10 cellular contexts compared by ENCODE assay signal in genomic region chr13:50731400-50731799, GRCh38.
A peak's percentile ranks its signal among the peaks of the same experiment; 100 is the strongest.
DNase-seq lines count a peak whose midpoint lies in the region; TF ChIP-seq lines count a peak whose summit lies in the region.
"Had no signal": no experiment of that assay in that cellular context is flagged by ENCODE, and none has a peak within 500 bp of the region (broad histone marks: within the 10 kb centered on the region; RNA-seq: fewer than 3 reads in every experiment).

No MANE protein-coding gene starts in this region.

- DNase-seq in GM12864 (ENCODE audit: low read depth) (peak; percentile 3), NCI-H146 treated with DMSO at 0.1 percent for 48 hours (lab: John Stamatoyannopoulos, UW; ENCODE audit: unreplicated experiment) (peak; percentile 13), chondrocyte (ENCODE audit: low spot score) (no peak), osteoblast (ENCODE audit: insufficient read length, low spot score, missing footprints) (no peak), foreskin melanocyte (no peak), mesenteric fat pad (ENCODE audit: low spot score) (no peak)
- no peak for DNase-seq in effector CD4-positive, alpha-beta T cell
- DNase-seq: activated B cell treated with CpG ODN at 0.5 μM for 24 hours; hippocampal formation; naive thymus-derived CD8-positive, alpha-beta T cell had no signal

- no peaks in the 10 kb centered on the region for H4K20me1 ChIP-seq in osteoblast (ENCODE audit: insufficient read depth, low read length)

- no peaks in the 10 kb centered on the region for H3K9me3 ChIP-seq in osteoblast (ENCODE audit: low read depth, low read length)

- H3K36me3 ChIP-seq in osteoblast (ENCODE audit: insufficient read depth, low read length) = no peaks in the 10 kb centered on the region

- no peaks in the 10 kb centered on the region for H3K36me3 Mint-ChIP-seq in chondrocyte (ENCODE audit: low read depth)

- peak overlapping the region; percentile 58 for H3K27ac Mint-ChIP-seq in chondrocyte (ENCODE audit: unreplicated experiment)
- H3K27ac Mint-ChIP-seq: activated B cell treated with CpG ODN at 0.5 μM for 24 hours; naive thymus-derived CD8-positive, alpha-beta T cell had no signal

- H3K4me3 Mint-ChIP-seq in chondrocyte (ENCODE audit: unreplicated experiment) = no peak overlapping the region
- H3K4me3 Mint-ChIP-seq: activated B cell treated with CpG ODN at 0.5 μM for 24 hours had no signal

- no peaks in the 10 kb centered on the region for H3K27me3 Mint-ChIP-seq in chondrocyte (ENCODE audit: low read depth)
- H3K27me3 Mint-ChIP-seq: activated B cell treated with CpG ODN at 0.5 μM for 24 hours; naive thymus-derived CD8-positive, alpha-beta T cell had no signal

- H3K9me3 Mint-ChIP-seq in chondrocyte (ENCODE audit: low read depth) = peaks cover 3% of the 10 kb centered on the region
- H3K9me3 Mint-ChIP-seq: activated B cell treated with CpG ODN at 0.5 μM for 24 hours had no signal

- H3K4me1 ChIP-seq in osteoblast (ENCODE audit: insufficient read depth, low read length) = peaks cover 20% of the 10 kb centered on the region

- H3K27ac ChIP-seq in osteoblast (ENCODE audit: low read depth, low read length) = peak overlapping the region; percentile 51

- peak overlapping the region; percentile 43 for H2AFZ ChIP-seq in osteoblast (ENCODE audit: low read length)

- H3K4me3 ChIP-seq in GM12864 (ENCODE audit: low read depth, low read length) (no peak overlapping the region), osteoblast (ENCODE audit: insufficient read depth, low read length) (no peak overlapping the region)

- TF ChIP-seq CTCF in GM12864 (IDR thresholded peaks at IDR 0.05; ENCODE audit: low read depth, low read length, missing control alignments) (no peak), chondrocyte (IDR thresholded peaks at IDR 0.05) (no peak), osteoblast (IDR thresholded peaks at IDR 0.05; ENCODE audit: extremely low read depth, low read depth, low read length) (no peak)

- no peaks in the 10 kb centered on the region for H3K27me3 ChIP-seq in osteoblast (ENCODE audit: insufficient read depth, low read length)

- no peaks in the 10 kb centered on the region for H3K79me2 ChIP-seq in osteoblast (ENCODE audit: insufficient read depth, low read length)

- H3K4me2 ChIP-seq in osteoblast (ENCODE audit: insufficient read depth, low read length) = no peak overlapping the region

- peaks cover 34% of the 10 kb centered on the region for H3K4me1 Mint-ChIP-seq in chondrocyte (ENCODE audit: low read depth)

Comparison
In these comparisons a context has a peak if more than half of its experiments do, and no peak if none do; other contexts are left out.
1. DNase-seq: peak in GM12864 (single experiment) and NCI-H146 treated with DMSO at 0.1 percent for 48 hours (single experiment); none in chondrocyte (single experiment), osteoblast (single experiment), foreskin melanocyte (single experiment), effector CD4-positive, alpha-beta T cell (single experiment) and mesenteric fat pad (single experiment).